Comparison of ENCODE assay signal across 9 cellular contexts in genomic region chr13:24671367-24672117, GRCh38. TPM values are rescaled to one million over a fixed set of nuclear protein-coding genes. Genes with fewer than 3 reads are reported as not detected.
DNase-seq lines count a peak whose midpoint lies in the region; ATAC-seq, FAIRE-seq and TF ChIP-seq lines count a peak whose summit lies in the region.
"Had no signal": no experiment of that assay in that cellular context is flagged by ENCODE, and none has a peak within 500 bp of the region (broad histone marks: within the 10 kb centered on the region; RNA-seq: fewer than 3 reads in every experiment).

No MANE protein-coding gene starts in this region.

- H3K4me1 Mint-ChIP-seq in Caco-2 (ENCODE audit: low read depth, unreplicated experiment) = peaks cover 17% of the 10 kb centered on the region

- ATAC-seq in GM19035 (IDR thresholded peaks at IDR 0.05; ENCODE audit: unreplicated experiment) (no peak), HG02642 (IDR thresholded peaks at IDR 0.05; ENCODE audit: poor library complexity, unreplicated experiment) (no peak)

- DNase-seq in Caco-2 (peak; percentile 69 to 78), H4 (ENCODE audit: low spot score) (peak; percentile 38), NCI-H82 treated with DMSO at 0.1 percent for 48 hours (lab: John Stamatoyannopoulos, UW; ENCODE audit: unreplicated experiment) (peak; percentile 40), bronchial epithelial cell (ENCODE audit: low read depth) (peak; percentile 92), kidney glomerular epithelial cell (lab: John Stamatoyannopoulos, UW) (peak; percentile 88)

- H3K27me3 Mint-ChIP-seq in Caco-2 (ENCODE audit: insufficient read depth, unreplicated experiment) = no peaks in the 10 kb centered on the region

- peak overlapping the region; percentile 53 for H3K4me3 Mint-ChIP-seq in Caco-2 (ENCODE audit: unreplicated experiment)
- H3K4me3 Mint-ChIP-seq: stimulated activated naive CD8-positive, alpha-beta T cell treated with anti-CD3 and anti-CD28 coated beads, Interleukin-15, Interleukin-2, amounts not matched to agents 100 ng/mL and 50 ng/mL, for 24 hours had no signal

- H3K27ac ChIP-seq in stomach smooth muscle (ENCODE audit: low read length) = no peak overlapping the region

- POLR2A ChIA-PET in Caco-2 (lab: Charles Lee) = no interaction called here

- no TSS peak for BruUV-seq in Caco-2 (replicated peaks; lab: Mats Ljungman, UMichigan)

- H3K36me3 ChIP-seq in Caco-2 (ENCODE audit: control insufficient read depth, insufficient read depth, low read length) (no peaks in the 10 kb centered on the region), bronchial epithelial cell (ENCODE audit: control insufficient read depth, insufficient read depth, low read length) (no peaks in the 10 kb centered on the region), stomach smooth muscle (ENCODE audit: control insufficient read depth in 2 of 2, insufficient read depth in 2 of 2, low read length in 2 of 2) (no peaks in the 10 kb centered on the region)

- H3K4me1 ChIP-seq in Caco-2 = peaks cover 17% of the 10 kb centered on the region
- peaks cover 9% of the 10 kb centered on the region for H3K4me1 ChIP-seq in stomach smooth muscle (ENCODE audit: control insufficient read depth, insufficient read depth, low read length)

- H3K36me3 Mint-ChIP-seq in Caco-2 (ENCODE audit: insufficient read depth, unreplicated experiment) = no peaks in the 10 kb centered on the region

- TF ChIP-seq CTCF in Caco-2 (IDR thresholded peaks at IDR 0.05; ENCODE audit: insufficient read depth in 1 of 2, low read depth in 1 of 2, low read length in 1 of 2, severe bottlenecking in 1 of 2, unreplicated experiment in 1 of 2) (peak; percentile 49 to 89), bronchial epithelial cell (IDR thresholded peaks at IDR 0.05; ENCODE audit: insufficient read depth, low read length, severe bottlenecking) (peak; percentile 75)

- H3K27me3 ChIP-seq in Caco-2 (replicated peaks; ENCODE audit: control insufficient read depth, insufficient read depth, low read length) = no peaks in the 10 kb centered on the region; the same call in 1 of the 2 replicates
- no peaks in the 10 kb centered on the region for H3K27me3 ChIP-seq in bronchial epithelial cell (ENCODE audit: control insufficient read depth, insufficient read depth, low read length)
- H3K27me3 ChIP-seq in stomach smooth muscle (ENCODE audit: control insufficient read depth in 1 of 2, insufficient read depth in 2 of 2, low read length in 2 of 2) = peaks cover 0 to 2% of the 10 kb centered on the region in 2 donors

- no peak overlapping the region for H3K4me3 ChIP-seq in Caco-2 (ENCODE audit: low read depth, low read length)
- no peak overlapping the region for H3K4me3 ChIP-seq in bronchial epithelial cell (ENCODE audit: low read depth, low read length)
- H3K4me3 ChIP-seq in stomach smooth muscle (ENCODE audit: low read length in 2 of 2) = peak overlapping the region in 1 of 2 donors; percentile 66

- peak overlapping the region; percentile 12 to 29 for H3K9ac ChIP-seq in stomach smooth muscle (ENCODE audit: low read length in 2 of 2)

- peak; percentile 99 for FAIRE-seq in bronchial epithelial cell (lab: Jason Lieb, UNC)

- H3K9me3 Mint-ChIP-seq in Caco-2 (ENCODE audit: unreplicated experiment) = no peaks in the 10 kb centered on the region
- H3K9me3 Mint-ChIP-seq: stimulated activated naive CD8-positive, alpha-beta T cell treated with anti-CD3 and anti-CD28 coated beads, Interleukin-15, Interleukin-2, amounts not matched to agents 100 ng/mL and 50 ng/mL, for 24 hours had no signal

- H3K9me3 ChIP-seq in Caco-2 (no peaks in the 10 kb centered on the region), stomach smooth muscle (ENCODE audit: control insufficient read depth in 2 of 2, low read length in 2 of 2) (no peaks in the 10 kb centered on the region)

- intact Hi-C loops in Caco-2 (cut with micrococcal nuclease; ENCODE audit: unreplicated experiment) = loop anchor here (1.0 to 5.0 kb wide), 2 partner anchors 44 to 91 kb away; no protein-coding TSS in a partner anchor

- peak overlapping the region; percentile 63 for H3K27ac Mint-ChIP-seq in Caco-2 (ENCODE audit: unreplicated experiment)
- H3K27ac Mint-ChIP-seq: stimulated activated naive CD8-positive, alpha-beta T cell treated with anti-CD3 and anti-CD28 coated beads, Interleukin-15, Interleukin-2, amounts not matched to agents 100 ng/mL and 50 ng/mL, for 24 hours had no signal

- CTCF ChIA-PET in Caco-2 (lab: Charles Lee) = interaction anchor here (1.0 to 1.9 kb wide), 2 partner anchors 11 to 56 kb away, joined by 6 to 7 read pairs; no protein-coding TSS in a partner anchor

RNA-seq across cellular contexts. Expression of gene ATP12A, which starts 8.7 kb away (rescaled TPM):
- not detected in 2 replicates for total RNA-seq in Caco-2 (2022)
- total RNA-seq in H4 (2014; rRNA removed; shearing (Covaris generic)) = 0.08 and 0.14 TPM in 2 replicates
- total RNA-seq in bronchial epithelial cell = 7.9 and 38.0 TPM in 2 replicates

Comparison
In these comparisons a context has a peak if more than half of its experiments do, and no peak if none do; other contexts are left out.
1. DNase-seq: peak in every context shown above with its lines; median percentile 92 in bronchial epithelial cell; 88 in kidney glomerular epithelial cell; 74 in Caco-2; 40 in NCI-H82 treated with DMSO at 0.1 percent for 48 hours; 38 in H4.